14 cellular contexts compared by ENCODE assay signal in genomic region chr22:45587638-45588481, GRCh38.
A peak's percentile ranks its signal among the peaks of the same experiment; 100 is the strongest.
DNase-seq lines count a peak whose midpoint lies in the region; ATAC-seq, FAIRE-seq and TF ChIP-seq lines count a peak whose summit lies in the region.
"Had no signal": no experiment of that assay in that cellular context is flagged by ENCODE, and none has a peak within 500 bp of the region (broad histone marks: within the 10 kb centered on the region; RNA-seq: fewer than 3 reads in every experiment).

No MANE protein-coding gene starts in this region.

- H3K56ac ChIP-seq in IMR-90 (ENCODE audit: extremely low read depth, insufficient read depth, low read length) (no peak overlapping the region), H1 (replicated peaks; ENCODE audit: insufficient read length, low read depth, low read length) (no peak overlapping the region), mesendoderm (ENCODE audit: low read length) (no peak overlapping the region)

- 0 out of 2 replicates have a peak, but pooled peaks have one; percentile 9 for TF ChIP-seq RAD21 in IMR-90 (IDR thresholded peaks at IDR 0.05; ENCODE audit: low read length)
- TF ChIP-seq RAD21 in H1 (IDR thresholded peaks at IDR 0.05 in 1 of 2, conservative IDR thresholded peaks at IDR 0.05 in 1 of 2; ENCODE audit: low read depth in 2 of 2, low read length in 2 of 2): no peak

- no peaks in the 10 kb centered on the region; the same call in 1 of the 2 replicates for H3K23me2 ChIP-seq in H1 (ENCODE audit: low read depth, low read length)

- H4K8ac ChIP-seq in IMR-90 (ENCODE audit: low read depth in 2 of 2, low read length in 2 of 2) (peak overlapping the region in 1 of 2 experiments; percentile 49; a peak in 1 of 4 replicates), H1 (ENCODE audit: extremely low read depth, insufficient read depth, low read length) (no peak overlapping the region), mesendoderm (ENCODE audit: low read depth, low read length) (no peak overlapping the region)

- intact Hi-C loops in IMR-90 (cut with micrococcal nuclease): loop anchor here (10.0 kb wide), 1 partner anchor 257 kb away; no protein-coding TSS in a partner anchor

- TF ChIP-seq POLR2A in IMR-90 (IDR thresholded peaks at IDR 0.05; ENCODE audit: low read depth, low read length) (no peak), H1 (IDR thresholded peaks at IDR 0.05; ENCODE audit: control extremely low read depth in 1 of 2, low read depth in 2 of 2, low read length in 2 of 2) (no peak)

- TF ChIP-seq CTCF in IMR-90 (conservative IDR thresholded peaks at IDR 0.05; ENCODE audit: low read depth, low read length): no peak
- TF ChIP-seq CTCF in H1 (IDR thresholded peaks at IDR 0.05; ENCODE audit: control extremely low read depth in 1 of 3, insufficient read depth in 1 of 3, low read depth in 1 of 3, low read length in 3 of 3): no peak
- TF ChIP-seq CTCF in neural crest cell (conservative IDR thresholded peaks at IDR 0.05): no peak

- H4K91ac ChIP-seq in IMR-90 (ENCODE audit: insufficient read depth, low read depth, low read length) (peak overlapping the region; percentile 60), H1 (replicated peaks; ENCODE audit: insufficient read length, low read length) (no peak overlapping the region)

- dilution Hi-C loops in IMR-90 (cut with HindIII; ENCODE audit: low sequenced_read_pairs, unreplicated experiment): no loop called here

- H3K4me1 ChIP-seq in IMR-90 (ENCODE audit: control insufficient read depth, insufficient read depth, low read length): peaks cover 22% of the 10 kb centered on the region
- peaks cover 0 to 7% (median 0%) of the 10 kb centered on the region in 4 experiments; a peak in 5 of 7 replicates for H3K4me1 ChIP-seq in H1 (replicated peaks in 1 of 4; ENCODE audit: control insufficient read depth in 3 of 4, insufficient read depth in 4 of 4, low read length in 3 of 4)
- no peaks in the 10 kb centered on the region for H3K4me1 ChIP-seq in mesendoderm (ENCODE audit: control insufficient read depth, low read depth, low read length)
- H3K4me1 ChIP-seq: breast epithelium had no signal

- no peak overlapping the region for H4K5ac ChIP-seq in IMR-90 (ENCODE audit: low read depth, low read length)
- H4K5ac ChIP-seq in H1 (ENCODE audit: insufficient read length, low read depth, low read length): no peak overlapping the region
- H4K5ac ChIP-seq in mesendoderm (ENCODE audit: low read length): no peak overlapping the region

- H3K4ac ChIP-seq in IMR-90 (ENCODE audit: low read depth, low read length): peak overlapping the region; percentile 34; the same call in 1 of the 2 replicates
- no peak overlapping the region for H3K4ac ChIP-seq in H1 (replicated peaks; ENCODE audit: insufficient read length, low read depth, low read length)
- H3K4ac ChIP-seq in mesendoderm (ENCODE audit: low read depth, low read length): no peak overlapping the region

- H3K79me1 ChIP-seq in IMR-90 (ENCODE audit: low read depth in 1 of 2, low read length in 2 of 2): peaks cover 0 to 9% of the 10 kb centered on the region in 2 experiments; a peak in 2 of 4 replicates
- no peaks in the 10 kb centered on the region for H3K79me1 ChIP-seq in H1 (ENCODE audit: low read depth, low read length)
- H3K79me1 ChIP-seq in mesendoderm (ENCODE audit: low read length): no peaks in the 10 kb centered on the region

- peaks cover 57% of the 10 kb centered on the region; the same call in 1 of the 2 replicates for H3K36me3 ChIP-seq in IMR-90 (ENCODE audit: control insufficient read depth, insufficient read depth, low read length)
- no peaks in the 10 kb centered on the region for H3K36me3 ChIP-seq in H1 (ENCODE audit: control insufficient read depth in 2 of 4, insufficient read depth in 4 of 4, low read length in 3 of 4)
- H3K36me3 ChIP-seq in mesendoderm (ENCODE audit: control insufficient read depth, insufficient read depth, low read length): no peaks in the 10 kb centered on the region
- H3K36me3 ChIP-seq: breast epithelium had no signal

- no peak overlapping the region for H2BK12ac ChIP-seq in H1 (ENCODE audit: low read depth, low read length)

- in situ Hi-C loops in Caki2 (cut with HindIII; ENCODE audit: low pct_unique_long_range_greater_than_20kb, low sequenced_read_pairs) (no loop called here), IMR-90 (cut with MboI; ENCODE audit: low sequenced_read_pairs) (no loop called here)

- H3K9me3 Mint-ChIP-seq in neural crest cell: no peaks in the 10 kb centered on the region

- H2BK15ac ChIP-seq in IMR-90 (ENCODE audit: low read depth, low read length) (no peak overlapping the region), H1 (ENCODE audit: low read length) (no peak overlapping the region), mesendoderm (replicated peaks; ENCODE audit: low read depth) (no peak overlapping the region)

- CTCF ChIA-PET in IMR-90 (lab: Yijun Ruan, JAX) (interaction anchor here (1.0 kb wide), 1 partner anchor 10 kb away, joined by 4 read pairs; no protein-coding TSS in a partner anchor), H1 (lab: Charles Lee; ENCODE audit: partially characterized antibody) (interaction anchor here (0.7 to 2.8 kb wide), 4 partner anchors 11 to 316 kb away, joined by 3 to 8 read pairs (median 6); no protein-coding TSS in a partner anchor)

- BruUV-seq in IMR-90 (replicated peaks; lab: Mats Ljungman, UMichigan): no TSS peak

- POLR2A ChIA-PET in IMR-90 (lab: Charles Lee; ENCODE audit: unreplicated experiment) (no interaction called here), H1 (lab: Charles Lee; ENCODE audit: partially characterized antibody) (no interaction called here)

- no peaks in the 10 kb centered on the region for H3K36me3 Mint-ChIP-seq in neural crest cell (ENCODE audit: low read depth)

- peaks cover 13% of the 10 kb centered on the region for H3K4me1 Mint-ChIP-seq in neural crest cell

- H2AFZ ChIP-seq in IMR-90 (replicated peaks; ENCODE audit: low read length, poor library complexity): peak overlapping the region; percentile 84
- H2AFZ ChIP-seq in H1 (ENCODE audit: low read length): no peak overlapping the region

- H2BK5ac ChIP-seq in IMR-90 (ENCODE audit: low read depth, low read length, poor library complexity, severe bottlenecking): peak overlapping the region; percentile 29
- H2BK5ac ChIP-seq in H1 (ENCODE audit: low read depth, low read length): no peak overlapping the region
- no peak overlapping the region for H2BK5ac ChIP-seq in mesendoderm (ENCODE audit: low read length)

- peak; percentile 94 for ATAC-seq in IMR-90 (ENCODE audit: low read depth)
- ATAC-seq: GM12878 had no signal

- no peak overlapping the region for H3K9ac ChIP-seq in IMR-90 (ENCODE audit: low read depth, low read length)
- H3K9ac ChIP-seq in H1 (replicated peaks in 1 of 4; ENCODE audit: extremely low read depth in 1 of 4, low read depth in 3 of 4, low read length in 3 of 4): no peak overlapping the region
- H3K9ac ChIP-seq in mesendoderm (ENCODE audit: low read length): no peak overlapping the region

- no peaks in the 10 kb centered on the region for H3K27me3 ChIP-seq in IMR-90 (ENCODE audit: control insufficient read depth, insufficient read depth, low read length)
- no peaks in the 10 kb centered on the region; a peak in 1 of 7 replicates for H3K27me3 ChIP-seq in H1 (replicated peaks in 1 of 4; ENCODE audit: control insufficient read depth in 3 of 4, extremely low read depth in 1 of 4, insufficient read depth in 3 of 4, low read length in 3 of 4)
- H3K27me3 ChIP-seq in mesendoderm (ENCODE audit: insufficient read depth, low read length, poor library complexity): no peaks in the 10 kb centered on the region
- H3K27me3 ChIP-seq: breast epithelium had no signal

- H3K4me3 Mint-ChIP-seq in neural crest cell: no peak overlapping the region

- H3K9me1 ChIP-seq in IMR-90 (ENCODE audit: insufficient read depth, low read length): peaks cover 13% of the 10 kb centered on the region

- no peak for TF ChIP-seq EP300 in H1 (IDR thresholded peaks at IDR 0.05; ENCODE audit: borderline replicate concordance in 1 of 2, low read depth in 2 of 2, low read length in 2 of 2)

- H3K18ac ChIP-seq in IMR-90 (ENCODE audit: low read depth, low read length) (no peak overlapping the region), H1 (ENCODE audit: extremely low read depth, low read length) (0 out of 2 replicates have a peak overlapping the region, but pooled peaks have one; percentile 6), mesendoderm (ENCODE audit: low read length) (no peak overlapping the region)

- H2AK5ac ChIP-seq in IMR-90 (ENCODE audit: low read depth, low read length): peak overlapping the region; percentile 63; the same call in 1 of the 2 replicates
- no peak overlapping the region for H2AK5ac ChIP-seq in H1 (ENCODE audit: low read depth, low read length)
- H2AK5ac ChIP-seq in mesendoderm (ENCODE audit: low read length): no peak overlapping the region

- H3K79me2 ChIP-seq in H1 (ENCODE audit: control insufficient read depth in 1 of 2, insufficient read depth in 2 of 2, low read length in 2 of 2) (no peaks in the 10 kb centered on the region), mesendoderm (ENCODE audit: control insufficient read depth, insufficient read depth, low read length) (no peaks in the 10 kb centered on the region)

- H2AK9ac ChIP-seq in IMR-90 (replicated peaks; ENCODE audit: low read depth, low read length, poor library complexity): peak overlapping the region; percentile 66

- H4K20me1 ChIP-seq in IMR-90 (ENCODE audit: insufficient read depth, low read length): peaks cover 8% of the 10 kb centered on the region
- peaks cover 0 to 3% of the 10 kb centered on the region in 2 experiments for H4K20me1 ChIP-seq in H1 (replicated peaks in 1 of 2; ENCODE audit: control insufficient read depth in 1 of 2, insufficient read depth in 2 of 2, low read length in 2 of 2)

- 63% methylated on average over 5 of the region's 17 CpGs; no CpG with 5 or more reads in 1 of the 2 experiments for WGBS in IMR-90 (ENCODE audit: extremely low coverage in 2 of 2, insufficient read length in 1 of 2), 2 experiments
- 85% methylated on average over 17 of the region's 17 CpGs; no CpG with 5 or more reads in 1 of the 2 experiments for WGBS in H1 (ENCODE audit: extremely low coverage in 1 of 2, insufficient coverage in 1 of 2, insufficient read length in 1 of 2, insufficient replicate concordance in 2 of 2, low coverage in 1 of 2, low lambda C conversion rate in 2 of 2, missing lambda C conversion rate in 1 of 2), 2 experiments
- no CpG with 5 or more reads among the region's 17 CpGs for WGBS in mesendoderm (ENCODE audit: extremely low coverage, insufficient coverage, low lambda C conversion rate)

- peak; percentile 49 for DNase-seq in Caki2 (ENCODE audit: low read depth)
- peak; percentile 83 for DNase-seq in IMR-90
- no peak for DNase-seq in H1 (ENCODE audit: low read depth in 1 of 2, low spot score in 2 of 2)
- DNase-seq in neural crest cell (ENCODE audit: low read depth, low spot score): no peak
- no peak for DNase-seq in epidermal melanocyte (ENCODE audit: insufficient read length, low spot score)
- DNase-seq in activated effector memory CD4-positive, alpha-beta T cell treated with anti-CD3 and anti-CD28 coated beads, Interleukin-2, amount 50 U/mL, for 16 hours: no peak
- DNase-seq in mesendoderm: no peak
- no peak for DNase-seq in HT-29 (ENCODE audit: low spot score)
- DNase-seq: DMS79 treated with DMSO at 0.1 percent for 48 hours; effector CD8-positive, alpha-beta T cell; foreskin melanocyte; NCI-H1092 treated with DMSO at 0.1 percent for 48 hours had no signal

- H3K27me3 Mint-ChIP-seq in neural crest cell (ENCODE audit: low read depth): no peaks in the 10 kb centered on the region

- H3K4me2 ChIP-seq in IMR-90 (ENCODE audit: low read depth, low read length): peak overlapping the region; percentile 28
- no peak overlapping the region; a peak in 1 of 4 replicates for H3K4me2 ChIP-seq in H1 (ENCODE audit: insufficient read depth in 1 of 2, low read depth in 2 of 2, low read length in 2 of 2)
- H3K4me2 ChIP-seq in mesendoderm (ENCODE audit: low read length): no peak overlapping the region

- H2BK120ac ChIP-seq in IMR-90 (ENCODE audit: low read depth, low read length) (peak overlapping the region; percentile 25), H1 (replicated peaks; ENCODE audit: low read depth, low read length) (no peak overlapping the region), mesendoderm (ENCODE audit: low read depth, low read length) (no peak overlapping the region)

- H3K27ac Mint-ChIP-seq in neural crest cell (ENCODE audit: unreplicated experiment): peak overlapping the region; percentile 2

- H3K23ac ChIP-seq in IMR-90 (ENCODE audit: low read depth, low read length) (0 out of 2 replicates have a peak overlapping the region, but pooled peaks have one; percentile 0), H1 (ENCODE audit: insufficient read length) (no peak overlapping the region), mesendoderm (ENCODE audit: low read length) (no peak overlapping the region)

- no peaks in the 10 kb centered on the region for H3K9me3 ChIP-seq in IMR-90 (ENCODE audit: control insufficient read depth, insufficient read depth, low read length)
- H3K9me3 ChIP-seq in H1 (ENCODE audit: insufficient read depth in 2 of 2, low read depth in 1 of 2, low read length in 1 of 2): no peaks in the 10 kb centered on the region
- H3K9me3 ChIP-seq: breast epithelium had no signal

- H3K4me3 ChIP-seq in IMR-90 (ENCODE audit: insufficient read depth, low read depth, low read length) (no peak overlapping the region), H1 (ENCODE audit: extremely low read depth in 1 of 4, insufficient read depth in 2 of 4, low read depth in 3 of 4, low read length in 4 of 4) (no peak overlapping the region), mesendoderm (ENCODE audit: low read length) (no peak overlapping the region)
- H3K4me3 ChIP-seq: GM12878 had no signal

- peak overlapping the region; percentile 47; the same call in 1 of the 2 replicates for H2BK20ac ChIP-seq in IMR-90 (ENCODE audit: low read depth, low read length)
- H2BK20ac ChIP-seq in H1 (ENCODE audit: low read length): no peak overlapping the region

- H3K14ac ChIP-seq in IMR-90 (replicated peaks; ENCODE audit: low read depth, low read length) (peak overlapping the region; percentile 38; the same call in 1 of the 2 replicates), H1 (ENCODE audit: insufficient read length) (no peak overlapping the region)

- H3K27ac ChIP-seq in IMR-90 (ENCODE audit: insufficient read depth, low read length) (peak overlapping the region; percentile 4; the same call in 1 of the 2 replicates), H1 (ENCODE audit: low read depth, low read length) (no peak overlapping the region), mesendoderm (ENCODE audit: low read depth, low read length) (no peak overlapping the region)
- H3K27ac ChIP-seq: breast epithelium had no signal

- FAIRE-seq in H1 (lab: Jason Lieb, UNC): peak; percentile 32
- FAIRE-seq: GM12878 had no signal

Comparison
In these comparisons a context has a peak if more than half of its experiments do, and no peak if none do; other contexts are left out.
1. DNase-seq: peak in Caki2 (single experiment) and IMR-90 (single experiment); none in H1 (0 of 2), neural crest cell (single experiment), epidermal melanocyte (single experiment), activated effector memory CD4-positive, alpha-beta T cell treated with anti-CD3 and anti-CD28 coated beads, Interleukin-2, amount 50 U/mL, for 16 hours (single experiment), mesendoderm (single experiment) and HT-29 (single experiment).